25 cellular contexts compared by ENCODE assay signal in the genomic region with DNA sequence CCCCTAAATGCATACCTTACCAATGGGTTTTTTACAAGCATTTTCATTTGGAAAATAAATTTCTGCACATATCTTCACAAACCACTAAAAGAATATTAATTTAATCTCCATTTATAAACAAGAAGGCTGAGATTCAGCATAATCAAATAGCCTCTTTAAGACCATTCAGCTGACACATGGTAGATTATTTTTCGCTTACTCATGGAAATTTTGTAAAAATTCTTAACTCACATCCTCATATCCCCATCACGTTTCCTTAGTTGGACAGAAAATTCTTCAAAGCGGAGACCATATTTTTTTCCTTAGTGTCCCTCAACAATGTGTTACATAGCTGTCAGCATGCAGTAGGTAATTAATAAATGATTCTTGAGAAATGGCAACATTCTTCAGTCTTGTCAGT.
DNase-seq lines count a peak whose midpoint lies in the region; ATAC-seq, FAIRE-seq and TF ChIP-seq lines count a peak whose summit lies in the region.
"Had no signal": no experiment of that assay in that cellular context is flagged by ENCODE, and none has a peak within 500 bp of the region (broad histone marks: within the 10 kb centered on the region; RNA-seq: fewer than 3 reads in every experiment).

No MANE protein-coding gene starts in this region.

- H4K91ac ChIP-seq in IMR-90 (ENCODE audit: insufficient read depth, low read depth, low read length), result no peak overlapping the region
- H4K91ac ChIP-seq in H1 (replicated peaks; ENCODE audit: insufficient read length, low read length), result no peak overlapping the region

- no peak overlapping the region for H3K27ac ChIP-seq in HepG2 (ENCODE audit: extremely low read length, insufficient read depth, low read length)
- no peak overlapping the region for H3K27ac ChIP-seq in right lobe of liver
- no peak overlapping the region for H3K27ac ChIP-seq in IMR-90 (ENCODE audit: insufficient read depth, low read length)
- no peak overlapping the region for H3K27ac ChIP-seq in H1 (ENCODE audit: low read depth, low read length)
- H3K27ac ChIP-seq in spleen, result no peak overlapping the region
- H3K27ac ChIP-seq: 22Rv1, BLaER1 had no signal

- H3K4me1 ChIP-seq in HepG2 (ENCODE audit: insufficient read depth, low read length), result no peaks in the 10 kb centered on the region
- no peaks in the 10 kb centered on the region for H3K4me1 ChIP-seq in right lobe of liver
- no peaks in the 10 kb centered on the region for H3K4me1 ChIP-seq in IMR-90 (ENCODE audit: control insufficient read depth, insufficient read depth, low read length)
- no peaks in the 10 kb centered on the region for H3K4me1 ChIP-seq in H1 (replicated peaks in 1 of 4; ENCODE audit: control insufficient read depth in 3 of 4, insufficient read depth in 4 of 4, low read length in 3 of 4)
- no peaks in the 10 kb centered on the region for H3K4me1 ChIP-seq in spleen
- H3K4me1 ChIP-seq: BE2C, BLaER1 had no signal

- POLR2A ChIA-PET in HepG2 (lab: Yijun Ruan, JAX) (no interaction called here), IMR-90 (lab: Charles Lee; ENCODE audit: unreplicated experiment) (no interaction called here), H1 (lab: Charles Lee; ENCODE audit: partially characterized antibody) (no interaction called here)

- H3K9ac ChIP-seq in HepG2 (ENCODE audit: insufficient read depth, low read depth, low read length) (no peak overlapping the region), IMR-90 (ENCODE audit: low read depth, low read length) (no peak overlapping the region), H1 (replicated peaks in 1 of 4; ENCODE audit: extremely low read depth in 1 of 4, low read depth in 3 of 4, low read length in 3 of 4) (no peak overlapping the region)
- H3K9ac ChIP-seq: BLaER1 had no signal

- H2BK120ac ChIP-seq in IMR-90 (ENCODE audit: low read depth, low read length), result no peak overlapping the region
- H2BK120ac ChIP-seq in H1 (replicated peaks; ENCODE audit: low read depth, low read length), result no peak overlapping the region

- H3K4me2 ChIP-seq in HepG2 (ENCODE audit: low read depth, low read length), result no peak overlapping the region
- no peak overlapping the region for H3K4me2 ChIP-seq in IMR-90 (ENCODE audit: low read depth, low read length)
- H3K4me2 ChIP-seq in H1 (ENCODE audit: insufficient read depth in 1 of 2, low read depth in 2 of 2, low read length in 2 of 2), result no peak overlapping the region
- H3K4me2 ChIP-seq: BLaER1 had no signal

- dilution Hi-C loops in IMR-90 (cut with HindIII; ENCODE audit: low sequenced_read_pairs, unreplicated experiment), result no loop called here

- no peak overlapping the region for H2BK12ac ChIP-seq in H1 (ENCODE audit: low read depth, low read length)

- no peak overlapping the region for H3K14ac ChIP-seq in IMR-90 (replicated peaks; ENCODE audit: low read depth, low read length)
- no peak overlapping the region for H3K14ac ChIP-seq in H1 (ENCODE audit: insufficient read length)

- TF ChIP-seq RAD21 in HepG2 (CRISPR knock-in tag; IDR thresholded peaks at IDR 0.05) (no peak), IMR-90 (IDR thresholded peaks at IDR 0.05; ENCODE audit: low read length) (no peak), H1 (IDR thresholded peaks at IDR 0.05 in 1 of 2, conservative IDR thresholded peaks at IDR 0.05 in 1 of 2; ENCODE audit: low read depth in 2 of 2, low read length in 2 of 2) (no peak)

- no peaks in the 10 kb centered on the region for H3K36me3 ChIP-seq in HepG2 (replicated peaks in 1 of 2; ENCODE audit: control insufficient read depth in 1 of 2, insufficient read depth in 2 of 2, low read length in 2 of 2)
- H3K36me3 ChIP-seq in right lobe of liver, result no peaks in the 10 kb centered on the region
- no peaks in the 10 kb centered on the region for H3K36me3 ChIP-seq in IMR-90 (ENCODE audit: control insufficient read depth, insufficient read depth, low read length)
- H3K36me3 ChIP-seq in H1 (ENCODE audit: control insufficient read depth in 2 of 4, insufficient read depth in 4 of 4, low read length in 3 of 4), result no peaks in the 10 kb centered on the region
- no peaks in the 10 kb centered on the region for H3K36me3 ChIP-seq in spleen
- H3K36me3 ChIP-seq: BE2C, BLaER1 had no signal

- H4K20me1 ChIP-seq in HepG2 (ENCODE audit: insufficient read depth, low read length), result no peaks in the 10 kb centered on the region
- H4K20me1 ChIP-seq in IMR-90 (ENCODE audit: insufficient read depth, low read length), result no peaks in the 10 kb centered on the region
- no peaks in the 10 kb centered on the region for H4K20me1 ChIP-seq in H1 (replicated peaks in 1 of 2; ENCODE audit: control insufficient read depth in 1 of 2, insufficient read depth in 2 of 2, low read length in 2 of 2)
- H4K20me1 ChIP-seq: BLaER1 had no signal

- no peak overlapping the region for H2BK20ac ChIP-seq in IMR-90 (ENCODE audit: low read depth, low read length)
- no peak overlapping the region for H2BK20ac ChIP-seq in H1 (ENCODE audit: low read length)

- no peak overlapping the region for H2AFZ ChIP-seq in HepG2 (ENCODE audit: low read length)
- H2AFZ ChIP-seq in IMR-90 (replicated peaks; ENCODE audit: low read length, poor library complexity), result no peak overlapping the region
- H2AFZ ChIP-seq in H1 (ENCODE audit: low read length), result no peak overlapping the region

- TF ChIP-seq EP300 in HepG2 (IDR thresholded peaks at IDR 0.05; ENCODE audit: low read depth in 2 of 2, low read length in 2 of 2) (no peak), HepG2 (CRISPR knock-in tag; IDR thresholded peaks at IDR 0.05; ENCODE audit: borderline replicate concordance) (no peak), H1 (IDR thresholded peaks at IDR 0.05; ENCODE audit: borderline replicate concordance in 1 of 2, low read depth in 2 of 2, low read length in 2 of 2) (no peak)

- no peaks in the 10 kb centered on the region for H3K79me1 ChIP-seq in IMR-90 (ENCODE audit: low read depth in 1 of 2, low read length in 2 of 2)
- no peaks in the 10 kb centered on the region for H3K79me1 ChIP-seq in H1 (ENCODE audit: low read depth, low read length)

- H3K23ac ChIP-seq in IMR-90 (ENCODE audit: low read depth, low read length) (no peak overlapping the region), H1 (ENCODE audit: insufficient read length) (no peak overlapping the region)

- CTCF ChIA-PET in HepG2 (lab: Yijun Ruan, JAX; ENCODE audit: low intra/inter-chr PET ratio, low total read pairs) (no interaction called here), IMR-90 (lab: Yijun Ruan, JAX) (no interaction called here), H1 (lab: Charles Lee; ENCODE audit: partially characterized antibody) (no interaction called here)

- ATAC-seq in HepG2 (no peak), right lobe of liver (no peak), IMR-90 (ENCODE audit: low read depth) (no peak), GM19351 (IDR thresholded peaks at IDR 0.05; ENCODE audit: unreplicated experiment) (no peak)
- ATAC-seq: GM12878 had no signal

- H3K27me3 ChIP-seq in HepG2 (ENCODE audit: control insufficient read depth in 1 of 2, insufficient read depth in 2 of 2, low read length in 2 of 2) (no peaks in the 10 kb centered on the region), right lobe of liver (no peaks in the 10 kb centered on the region), IMR-90 (ENCODE audit: control insufficient read depth, insufficient read depth, low read length) (peaks cover 1% of the 10 kb centered on the region; the same call in 1 of the 2 replicates), H1 (replicated peaks in 1 of 4; ENCODE audit: control insufficient read depth in 3 of 4, extremely low read depth in 1 of 4, insufficient read depth in 3 of 4, low read length in 3 of 4) (no peaks in the 10 kb centered on the region), spleen (replicated peaks in 1 of 7) (no peaks in the 10 kb centered on the region)
- H3K27me3 ChIP-seq: BE2C, BLaER1 had no signal

- FAIRE-seq in HepG2 (lab: Jason Lieb, UNC), result no peak
- no peak for FAIRE-seq in H1 (lab: Jason Lieb, UNC)
- FAIRE-seq: GM12878, GM12892, GM18507 had no signal

- no peak overlapping the region for H3K4me3 ChIP-seq in HepG2 (replicated peaks in 1 of 3; ENCODE audit: insufficient read depth in 1 of 3, low read depth in 2 of 3, low read length in 3 of 3)
- H3K4me3 ChIP-seq in right lobe of liver, result no peak overlapping the region
- no peak overlapping the region for H3K4me3 ChIP-seq in IMR-90 (ENCODE audit: insufficient read depth, low read depth, low read length)
- no peak overlapping the region for H3K4me3 ChIP-seq in H1 (ENCODE audit: extremely low read depth in 1 of 4, insufficient read depth in 2 of 4, low read depth in 3 of 4, low read length in 4 of 4)
- no peak overlapping the region for H3K4me3 ChIP-seq in spleen
- H3K4me3 ChIP-seq: BLaER1, GM12878 had no signal

- 31% methylated on average over 3 of the region's 3 CpGs for WGBS in HepG2 (ENCODE audit: low lambda C conversion rate)
- WGBS in right lobe of liver (ENCODE audit: insufficient coverage, low coverage, low lambda C conversion rate, missing lambda C conversion rate), result 54% methylated on average over 3 of the region's 3 CpGs
- WGBS in IMR-90 (ENCODE audit: extremely low coverage in 2 of 2, insufficient read length in 1 of 2), 2 experiments, result no CpG with 5 or more reads among the region's 3 CpGs
- WGBS in H1 (ENCODE audit: extremely low coverage in 1 of 2, insufficient coverage in 1 of 2, insufficient read length in 1 of 2, insufficient replicate concordance in 2 of 2, low coverage in 1 of 2, low lambda C conversion rate in 2 of 2, missing lambda C conversion rate in 1 of 2), 2 experiments, result 90% methylated on average over 3 of the region's 3 CpGs; no CpG with 5 or more reads in 1 of the 2 experiments
- 69 to 85% (median 74%) methylated on average over 3 of the region's 3 CpGs for WGBS in spleen, 5 donors

- no peak overlapping the region for H2BK5ac ChIP-seq in IMR-90 (ENCODE audit: low read depth, low read length, poor library complexity, severe bottlenecking)
- no peak overlapping the region for H2BK5ac ChIP-seq in H1 (ENCODE audit: low read depth, low read length)

- intact Hi-C loops in HepG2 (cut with micrococcal nuclease; ENCODE audit: unreplicated experiment) (no loop called here), right lobe of liver (cut with DNase I) (no loop called here), IMR-90 (cut with micrococcal nuclease) (no loop called here), spleen (cut with DNase I; ENCODE audit: low total_unique reads) (no loop called here)

- H3K56ac ChIP-seq in IMR-90 (ENCODE audit: extremely low read depth, insufficient read depth, low read length) (no peak overlapping the region), H1 (replicated peaks; ENCODE audit: insufficient read length, low read depth, low read length) (no peak overlapping the region)

- H3K23me2 ChIP-seq in H1 (ENCODE audit: low read depth, low read length), result no peaks in the 10 kb centered on the region

- in situ Hi-C loops in HepG2 (cut with HindIII; ENCODE audit: extremely low pct_ligation_motif_present, low pct_unique_long_range_greater_than_20kb) (no loop called here), IMR-90 (cut with MboI; ENCODE audit: low sequenced_read_pairs) (no loop called here)

- TF ChIP-seq CTCF in HepG2 (CRISPR knock-in tag; IDR thresholded peaks at IDR 0.05) (no peak), right lobe of liver (IDR thresholded peaks at IDR 0.05) (no peak), IMR-90 (conservative IDR thresholded peaks at IDR 0.05; ENCODE audit: low read depth, low read length) (no peak), H1 (IDR thresholded peaks at IDR 0.05; ENCODE audit: control extremely low read depth in 1 of 3, insufficient read depth in 1 of 3, low read depth in 1 of 3, low read length in 3 of 3) (no peak), spleen (IDR thresholded peaks at IDR 0.05 in 8 of 11, conservative IDR thresholded peaks at IDR 0.05 in 3 of 11) (no peak)

- H3K79me2 ChIP-seq in HepG2 (ENCODE audit: insufficient read depth, low read length) (no peaks in the 10 kb centered on the region), H1 (ENCODE audit: control insufficient read depth in 1 of 2, insufficient read depth in 2 of 2, low read length in 2 of 2) (no peaks in the 10 kb centered on the region)

- H4K8ac ChIP-seq in IMR-90 (ENCODE audit: low read depth in 2 of 2, low read length in 2 of 2) (no peak overlapping the region), H1 (ENCODE audit: extremely low read depth, insufficient read depth, low read length) (no peak overlapping the region)

- H3K9me3 ChIP-seq in HepG2 (ENCODE audit: low read length) (no peaks in the 10 kb centered on the region), right lobe of liver (no peaks in the 10 kb centered on the region), IMR-90 (ENCODE audit: control insufficient read depth, insufficient read depth, low read length) (no peaks in the 10 kb centered on the region), H1 (ENCODE audit: insufficient read depth in 2 of 2, low read depth in 1 of 2, low read length in 1 of 2) (no peaks in the 10 kb centered on the region), spleen (peaks cover 0 to 22% (median 10%) of the 10 kb centered on the region in 8 donors)
- H3K9me3 ChIP-seq: BE2C, BLaER1 had no signal

- TF ChIP-seq POLR2A in HepG2 (IDR thresholded peaks at IDR 0.05; ENCODE audit: insufficient read depth in 1 of 2, low read depth in 2 of 2, low read length in 2 of 2), result no peak
- TF ChIP-seq POLR2A in right lobe of liver (IDR thresholded peaks at IDR 0.05), result no peak
- no peak for TF ChIP-seq POLR2A in IMR-90 (IDR thresholded peaks at IDR 0.05; ENCODE audit: low read depth, low read length)
- no peak for TF ChIP-seq POLR2A in H1 (IDR thresholded peaks at IDR 0.05; ENCODE audit: control extremely low read depth in 1 of 2, low read depth in 2 of 2, low read length in 2 of 2)
- TF ChIP-seq POLR2A in spleen (IDR thresholded peaks at IDR 0.05), result no peak

- no peaks in the 10 kb centered on the region for H3K9me1 ChIP-seq in IMR-90 (ENCODE audit: insufficient read depth, low read length)

- H3K4ac ChIP-seq in IMR-90 (ENCODE audit: low read depth, low read length) (no peak overlapping the region), H1 (replicated peaks; ENCODE audit: insufficient read length, low read depth, low read length) (no peak overlapping the region)

- H2AK9ac ChIP-seq in IMR-90 (replicated peaks; ENCODE audit: low read depth, low read length, poor library complexity), result no peak overlapping the region

- H2BK15ac ChIP-seq in IMR-90 (ENCODE audit: low read depth, low read length) (no peak overlapping the region), H1 (ENCODE audit: low read length) (no peak overlapping the region)

- H2AK5ac ChIP-seq in IMR-90 (ENCODE audit: low read depth, low read length), result no peak overlapping the region
- no peak overlapping the region for H2AK5ac ChIP-seq in H1 (ENCODE audit: low read depth, low read length)

- H3K18ac ChIP-seq in IMR-90 (ENCODE audit: low read depth, low read length), result no peak overlapping the region
- H3K18ac ChIP-seq in H1 (ENCODE audit: extremely low read depth, low read length), result no peak overlapping the region

- DNase-seq in HepG2 (ENCODE audit: low spot score), result no peak
- DNase-seq in right lobe of liver, result no peak
- DNase-seq in IMR-90, result no peak
- no peak for DNase-seq in H1 (ENCODE audit: low read depth in 1 of 2, low spot score in 2 of 2)
- DNase-seq in spleen, result no peak
- DNase-seq: ACHN; BE2C; C1 segment of cervical spinal cord; CD4-positive, alpha-beta memory T cell; CD4-positive, CD25-positive, alpha-beta regulatory T cell; CD8-positive, alpha-beta memory T cell; COR-L47; DMS 273 treated with DMSO at 0.1 percent for 48 hours; DMS153; DMS53; DMS79; DND-41; EL; GDM1 had no signal

- BruUV-seq in HepG2 (replicated peaks; lab: Mats Ljungman, UMichigan) (no TSS peak), IMR-90 (replicated peaks; lab: Mats Ljungman, UMichigan) (no TSS peak)

- H4K5ac ChIP-seq in IMR-90 (ENCODE audit: low read depth, low read length) (no peak overlapping the region), H1 (ENCODE audit: insufficient read length, low read depth, low read length) (no peak overlapping the region)
